Comparison of ENCODE assay signal across 25 cellular contexts in the genomic region with DNA sequence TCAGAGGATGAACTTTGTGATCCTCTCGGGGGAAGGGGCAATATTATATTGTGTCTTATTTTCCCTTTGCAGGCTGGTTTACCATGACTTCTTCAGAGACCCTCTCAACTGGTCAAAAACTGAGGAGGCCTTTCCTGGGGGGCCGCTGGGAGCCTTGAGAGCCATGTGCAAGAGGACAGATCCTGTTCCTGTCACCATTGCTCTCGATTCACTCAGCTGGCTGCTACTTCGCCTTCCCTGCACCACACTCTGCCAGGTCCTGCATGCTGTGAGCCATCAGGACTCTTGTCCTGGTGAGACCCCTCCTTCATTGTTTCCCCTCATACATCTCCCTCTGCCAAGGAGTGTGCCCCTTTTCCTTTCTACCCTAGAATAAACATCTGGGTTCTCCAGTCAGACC. TPM values are rescaled to one million over a fixed set of nuclear protein-coding genes. Genes with fewer than 3 reads are reported as not detected.
DNase-seq lines count a peak whose midpoint lies in the region; ATAC-seq and TF ChIP-seq lines count a peak whose summit lies in the region.
"Had no signal": no experiment of that assay in that cellular context is flagged by ENCODE, and none has a peak within 500 bp of the region (broad histone marks: within the 10 kb centered on the region; RNA-seq: fewer than 3 reads in every experiment).

No MANE protein-coding gene starts in this region.

- peaks cover 49% of the 10 kb centered on the region for H3K4me1 Mint-ChIP-seq in stimulated activated naive CD8-positive, alpha-beta T cell treated with anti-CD3 and anti-CD28 coated beads, Interleukin-15, Interleukin-2, amounts not matched to agents 100 ng/mL and 50 ng/mL, for 24 hours (ENCODE audit: low read depth)
- H3K4me1 Mint-ChIP-seq in activated T-helper 1 cell treated with anti-CD3 and anti-CD28 coated beads, Interleukin-12 subunit alpha, Interleukin-12 subunit beta, Interleukin-2, Interleukin-4 antibody, amounts not matched to agents 30 ng/mL and 10 ng/mL and 1 ng/mL, durations not matched to agents 14 hours and 24 hours and 36 hours (ENCODE audit: low read depth), result peaks cover 40% of the 10 kb centered on the region
- peaks cover 24% of the 10 kb centered on the region for H3K4me1 Mint-ChIP-seq in mesothelial cell of epicardium

- peaks cover 15% of the 10 kb centered on the region for H3K4me1 ChIP-seq in HAP-1

- no peak for DNase-seq in stimulated activated naive CD8-positive, alpha-beta T cell treated with anti-CD3 and anti-CD28 coated beads, Interleukin-15, Interleukin-2, amounts not matched to agents 100 U/mL and 50 U/mL, for 24 hours
- DNase-seq in activated T-helper 1 cell treated with anti-CD3 and anti-CD28 coated beads, Interleukin-12 subunit alpha, Interleukin-12 subunit beta, Interleukin-2, Interleukin-4 antibody, amounts not matched to agents 30 ng/mL and 10 ng/mL and 1 ng/mL, durations not matched to agents 14 hours and 24 hours and 36 hours (ENCODE audit: low spot score), result no peak
- DNase-seq in mesothelial cell of epicardium (ENCODE audit: low spot score in 2 of 2, unreplicated experiment in 2 of 2), result no peak
- DNase-seq in NCI-H2081 treated with DMSO at 0.1 percent for 48 hours (lab: John Stamatoyannopoulos, UW), result no peak
- DNase-seq in activated CD8-positive, alpha-beta memory T cell treated with anti-CD3 and anti-CD28 coated beads for 24 hours, result no peak
- DNase-seq in epidermal melanocyte (ENCODE audit: insufficient read length, low spot score), result no peak
- DNase-seq in HAP-1 (ENCODE audit: low spot score in 2 of 2), result no peak
- DNase-seq: activated T-cell treated with anti-CD3 and anti-CD28 coated beads, Interleukin-2, amount 50 U/mL, for 4 hours; cerebellar nuclear complex; foreskin fibroblast; heart right ventricle; NCI-H1105; NCI-H2029 treated with DMSO at 0.1 percent for 48 hours; NCI-H446; NCI-H82; pancreas; right lobe of liver; stimulated activated CD4-positive, alpha-beta T cell treated with anti-CD3 and anti-CD28 coated beads, Interleukin-12 subunit alpha, Interleukin-12 subunit beta, amount 100 ng/mL, for 4 hours; stimulated activated CD4-positive, alpha-beta T cell treated with anti-CD3 and anti-CD28 coated beads, Interleukin-4, amount 100 ng/mL, for 24 hours; stimulated activated naive CD4-positive, alpha-beta T cell had no signal

- TF ChIP-seq CTCF in mesothelial cell of epicardium (IDR thresholded peaks at IDR 0.05; ENCODE audit: unreplicated experiment), result no peak

- H3K27me3 Mint-ChIP-seq in stimulated activated naive CD8-positive, alpha-beta T cell treated with anti-CD3 and anti-CD28 coated beads, Interleukin-15, Interleukin-2, amounts not matched to agents 100 ng/mL and 50 ng/mL, for 24 hours, result no peaks in the 10 kb centered on the region
- peaks cover 5% of the 10 kb centered on the region for H3K27me3 Mint-ChIP-seq in activated T-helper 1 cell treated with anti-CD3 and anti-CD28 coated beads, Interleukin-12 subunit alpha, Interleukin-12 subunit beta, Interleukin-2, Interleukin-4 antibody, amounts not matched to agents 30 ng/mL and 10 ng/mL and 1 ng/mL, durations not matched to agents 14 hours and 24 hours and 36 hours (ENCODE audit: insufficient read depth)
- H3K27me3 Mint-ChIP-seq in mesothelial cell of epicardium (ENCODE audit: low read depth), result no peaks in the 10 kb centered on the region

- peak overlapping the region; percentile 13 for H3K27ac Mint-ChIP-seq in stimulated activated naive CD8-positive, alpha-beta T cell treated with anti-CD3 and anti-CD28 coated beads, Interleukin-15, Interleukin-2, amounts not matched to agents 100 ng/mL and 50 ng/mL, for 24 hours
- H3K27ac Mint-ChIP-seq in activated T-helper 1 cell treated with anti-CD3 and anti-CD28 coated beads, Interleukin-12 subunit alpha, Interleukin-12 subunit beta, Interleukin-2, Interleukin-4 antibody, amounts not matched to agents 30 ng/mL and 10 ng/mL and 1 ng/mL, durations not matched to agents 14 hours and 24 hours and 36 hours, result no peak overlapping the region
- H3K27ac Mint-ChIP-seq in mesothelial cell of epicardium, result peak overlapping the region; percentile 16

- no peaks in the 10 kb centered on the region for H3K9me3 Mint-ChIP-seq in stimulated activated naive CD8-positive, alpha-beta T cell treated with anti-CD3 and anti-CD28 coated beads, Interleukin-15, Interleukin-2, amounts not matched to agents 100 ng/mL and 50 ng/mL, for 24 hours
- no peaks in the 10 kb centered on the region for H3K9me3 Mint-ChIP-seq in activated T-helper 1 cell treated with anti-CD3 and anti-CD28 coated beads, Interleukin-12 subunit alpha, Interleukin-12 subunit beta, Interleukin-2, Interleukin-4 antibody, amounts not matched to agents 30 ng/mL and 10 ng/mL and 1 ng/mL, durations not matched to agents 14 hours and 24 hours and 36 hours
- no peaks in the 10 kb centered on the region for H3K9me3 Mint-ChIP-seq in mesothelial cell of epicardium
- H3K9me3 Mint-ChIP-seq: activated naive CD4-positive, alpha-beta T cell treated with anti-CD3 and anti-CD28 coated beads, Interleukin-2, amount 50 U/mL, for 72 hours; activated T-cell treated with anti-CD3 and anti-CD28 coated beads, Interleukin-2, amount 50 U/mL, for 4 hours; CD14-positive monocyte had no signal

- ATAC-seq in stimulated activated naive CD8-positive, alpha-beta T cell treated with anti-CD3 and anti-CD28 coated beads, Interleukin-15, Interleukin-2, amounts not matched to agents 100 U/mL and 50 U/mL, for 24 hours, result no peak
- ATAC-seq: activated CD4-positive, CD25-positive, alpha-beta regulatory T cell treated with anti-CD3 and anti-CD28 coated beads, Interleukin-2, amount 50 U/mL, for 24 hours; activated naive CD4-positive, alpha-beta T cell treated with anti-CD3 and anti-CD28 coated beads, Interleukin-2, amount 50 U/mL, for 72 hours; activated T-cell treated with anti-CD3 and anti-CD28 coated beads, Interleukin-2, amount 50 U/mL, for 4 hours; heart right ventricle; pancreas; right lobe of liver had no signal

- H3K36me3 Mint-ChIP-seq in stimulated activated naive CD8-positive, alpha-beta T cell treated with anti-CD3 and anti-CD28 coated beads, Interleukin-15, Interleukin-2, amounts not matched to agents 100 ng/mL and 50 ng/mL, for 24 hours (ENCODE audit: low read depth), result peaks cover 43% of the 10 kb centered on the region
- peaks cover 36% of the 10 kb centered on the region for H3K36me3 Mint-ChIP-seq in activated T-helper 1 cell treated with anti-CD3 and anti-CD28 coated beads, Interleukin-12 subunit alpha, Interleukin-12 subunit beta, Interleukin-2, Interleukin-4 antibody, amounts not matched to agents 30 ng/mL and 10 ng/mL and 1 ng/mL, durations not matched to agents 14 hours and 24 hours and 36 hours (ENCODE audit: low read depth)
- H3K36me3 Mint-ChIP-seq in mesothelial cell of epicardium, result peaks cover 14% of the 10 kb centered on the region

- no peaks in the 10 kb centered on the region for H3K27me3 ChIP-seq in HAP-1 (ENCODE audit: low read depth)
- H3K27me3 ChIP-seq: heart right ventricle, pancreas, right lobe of liver had no signal

- H3K9me3 ChIP-seq in HAP-1, result no peaks in the 10 kb centered on the region
- H3K9me3 ChIP-seq: heart right ventricle, pancreas, right lobe of liver had no signal

- H3K36me3 ChIP-seq in HAP-1 (replicated peaks), result peaks cover 46% of the 10 kb centered on the region

- no peak overlapping the region for H3K4me3 Mint-ChIP-seq in stimulated activated naive CD8-positive, alpha-beta T cell treated with anti-CD3 and anti-CD28 coated beads, Interleukin-15, Interleukin-2, amounts not matched to agents 100 ng/mL and 50 ng/mL, for 24 hours
- peak overlapping the region; percentile 6 for H3K4me3 Mint-ChIP-seq in activated T-helper 1 cell treated with anti-CD3 and anti-CD28 coated beads, Interleukin-12 subunit alpha, Interleukin-12 subunit beta, Interleukin-2, Interleukin-4 antibody, amounts not matched to agents 30 ng/mL and 10 ng/mL and 1 ng/mL, durations not matched to agents 14 hours and 24 hours and 36 hours
- peak overlapping the region; percentile 31 for H3K4me3 Mint-ChIP-seq in mesothelial cell of epicardium
- H3K4me3 Mint-ChIP-seq: CD14-positive monocyte had no signal

- intact Hi-C loops in activated T-helper 1 cell treated with anti-CD3 and anti-CD28 coated beads, Interleukin-12 subunit alpha, Interleukin-12 subunit beta, Interleukin-2, Interleukin-4 antibody, amounts not matched to agents 30 ng/mL and 10 ng/mL and 1 ng/mL, durations not matched to agents 14 hours and 24 hours and 36 hours (cut with micrococcal nuclease), result loop anchor here (5.0 kb wide), 1 partner anchor 148 kb away; a partner anchor contains a TSS

- in situ Hi-C loops in HAP-1 (cut with MboI; ENCODE audit: low sequenced_read_pairs), result no loop called here

- no peak overlapping the region for H3K4me3 ChIP-seq in HAP-1
- H3K4me3 ChIP-seq: heart right ventricle, pancreas, right lobe of liver had no signal

RNA-seq across cellular contexts. Expression of a gene that starts 2.5 kb away (rescaled TPM):
- 73.6 and 75.5 TPM in 2 replicates for total RNA-seq in activated T-helper 1 cell treated with anti-CD3 and anti-CD28 coated beads, Interleukin-12 subunit alpha, Interleukin-12 subunit beta, Interleukin-2, Interleukin-4 antibody, amounts not matched to agents 30 ng/mL and 10 ng/mL and 1 ng/mL, durations not matched to agents 14 hours and 24 hours and 36 hours
- total RNA-seq in mesothelial cell of epicardium, result 37.9 to 42.8 TPM (median 42.1 TPM) in 3 replicates

RNA-seq across cellular contexts. Expression of a gene that starts 3.0 kb away (rescaled TPM):
- total RNA-seq in activated T-helper 1 cell treated with anti-CD3 and anti-CD28 coated beads, Interleukin-12 subunit alpha, Interleukin-12 subunit beta, Interleukin-2, Interleukin-4 antibody, amounts not matched to agents 30 ng/mL and 10 ng/mL and 1 ng/mL, durations not matched to agents 14 hours and 24 hours and 36 hours, result 191 and 193 TPM in 2 replicates
- 122 to 132 TPM (median 130 TPM) in 3 replicates for total RNA-seq in mesothelial cell of epicardium

RNA-seq across cellular contexts. Expression of a gene that starts 7.8 kb away (rescaled TPM):
- total RNA-seq in activated T-helper 1 cell treated with anti-CD3 and anti-CD28 coated beads, Interleukin-12 subunit alpha, Interleukin-12 subunit beta, Interleukin-2, Interleukin-4 antibody, amounts not matched to agents 30 ng/mL and 10 ng/mL and 1 ng/mL, durations not matched to agents 14 hours and 24 hours and 36 hours, result 0.15 and 0.60 TPM in 2 replicates
- 79.2 to 86.1 TPM (median 79.9 TPM) in 3 replicates for total RNA-seq in mesothelial cell of epicardium
- total RNA-seq: myocyte had no signal

RNA-seq across cellular contexts. Expression of a gene that starts 12.3 kb away (rescaled TPM):
- total RNA-seq in activated T-helper 1 cell treated with anti-CD3 and anti-CD28 coated beads, Interleukin-12 subunit alpha, Interleukin-12 subunit beta, Interleukin-2, Interleukin-4 antibody, amounts not matched to agents 30 ng/mL and 10 ng/mL and 1 ng/mL, durations not matched to agents 14 hours and 24 hours and 36 hours, result 146 and 148 TPM in 2 replicates
- total RNA-seq in mesothelial cell of epicardium, result 424 to 451 TPM (median 429 TPM) in 3 replicates

RNA-seq across cellular contexts. Expression of a gene that starts 15.3 kb away (rescaled TPM):
- 52.5 and 55.4 TPM in 2 replicates for total RNA-seq in activated T-helper 1 cell treated with anti-CD3 and anti-CD28 coated beads, Interleukin-12 subunit alpha, Interleukin-12 subunit beta, Interleukin-2, Interleukin-4 antibody, amounts not matched to agents 30 ng/mL and 10 ng/mL and 1 ng/mL, durations not matched to agents 14 hours and 24 hours and 36 hours
- total RNA-seq in mesothelial cell of epicardium, result 55.4 to 57.1 TPM (median 55.6 TPM) in 3 replicates

Comparison
In these comparisons a context has a peak if more than half of its experiments do, and no peak if none do; other contexts are left out.
1. RNA of a gene that starts 7.8 kb away (total RNA-seq): 79.2 to 86.1 TPM in mesothelial cell of epicardium; 0.15 to 0.60 TPM in activated T-helper 1 cell treated with anti-CD3 and anti-CD28 coated beads, Interleukin-12 subunit alpha, Interleukin-12 subunit beta, Interleukin-2, Interleukin-4 antibody, amounts not matched to agents 30 ng/mL and 10 ng/mL and 1 ng/mL, durations not matched to agents 14 hours and 24 hours and 36 hours; every median in the first group is over 10 times any median in the second.